ENCODE assay signal across 8 cellular contexts in the genomic region with DNA sequence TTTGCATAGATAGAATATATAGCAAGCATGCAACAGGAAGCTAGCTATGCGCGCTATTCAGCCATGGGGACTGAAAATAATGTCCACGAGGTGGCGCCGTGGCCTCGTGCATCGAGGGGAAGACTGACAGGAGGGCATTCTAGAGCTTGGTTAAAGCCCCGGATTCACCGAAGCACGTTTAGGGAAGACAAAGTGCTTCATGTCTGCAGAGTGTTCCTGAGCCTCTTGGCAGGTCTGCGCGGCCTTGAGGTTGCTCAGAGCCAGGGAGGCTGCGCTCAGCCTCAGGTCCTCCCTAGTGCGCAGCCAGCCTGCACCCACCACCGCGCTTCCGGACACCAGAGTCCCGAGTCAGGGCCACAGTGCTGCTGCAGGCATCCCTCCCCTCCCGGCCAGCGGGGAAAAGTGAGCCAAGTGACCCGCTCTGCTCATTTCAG. TPM values are rescaled to one million over a fixed set of nuclear protein-coding genes. Genes with fewer than 3 reads are reported as not detected.
DNase-seq lines count a peak whose midpoint lies in the region; ATAC-seq, FAIRE-seq and TF ChIP-seq lines count a peak whose summit lies in the region.

No MANE protein-coding gene starts in this region.

- no peaks in the 10 kb centered on the region for H3K36me3 ChIP-seq in endothelial cell of umbilical vein (ENCODE audit: control insufficient read depth in 2 of 2, extremely low read depth in 1 of 2, insufficient read depth in 2 of 2, low read length in 2 of 2)
- peaks cover 0 to 3% of the 10 kb centered on the region in 2 experiments for H3K36me3 ChIP-seq in mesenchymal stem cell (ENCODE audit: control insufficient read depth in 1 of 2, insufficient read depth in 2 of 2, low read depth in 1 of 2, low read length in 2 of 2)

- dilution Hi-C loops in endothelial cell of umbilical vein (cut with MboI; ENCODE audit: extremely low pct_ligation_motif_present, low sequenced_read_pairs), result no loop called here

- no TSS peak for BruUV-seq in endothelial cell of umbilical vein (replicated peaks; lab: Mats Ljungman, UMichigan)

- no peak overlapping the region for H3K23ac ChIP-seq in mesenchymal stem cell (ENCODE audit: low read length in 2 of 2)

- no peak overlapping the region for H2BK5ac ChIP-seq in mesenchymal stem cell (ENCODE audit: low read depth, low read length, poor library complexity, severe bottlenecking)

- 33% methylated on average over 21 of the region's 21 CpGs for WGBS in mesenchymal stem cell

- CTCF ChIA-PET in endothelial cell of umbilical vein (lab: Charles Lee), result interaction anchor here (0.6 to 1.3 kb wide), 11 partner anchors 12 to 1293 kb away, joined by 3 to 22 read pairs (median 3); no protein-coding TSS in a partner anchor

- H4K91ac ChIP-seq in mesenchymal stem cell (ENCODE audit: low read length), result no peak overlapping the region

- no peak overlapping the region for H2AK5ac ChIP-seq in mesenchymal stem cell (ENCODE audit: low read length, severe bottlenecking)

- no peaks in the 10 kb centered on the region for H3K9me1 ChIP-seq in endothelial cell of umbilical vein (replicated peaks; ENCODE audit: control insufficient read depth, extremely low read depth, insufficient read depth, low read length)

- intact Hi-C loops in endothelial cell of umbilical vein (cut with micrococcal nuclease), result loop anchor here (5.0 kb wide), 1 partner anchor 466 kb away; no protein-coding TSS in a partner anchor

- no peak overlapping the region for H4K8ac ChIP-seq in mesenchymal stem cell (ENCODE audit: low read length)

- peak; percentile 59 for TF ChIP-seq CTCF in GM12873 (IDR thresholded peaks at IDR 0.05; ENCODE audit: insufficient read depth, low read depth, low read length, missing control alignments)
- TF ChIP-seq CTCF in NB4 (IDR thresholded peaks at IDR 0.05; ENCODE audit: low read depth, low read length), result peak; percentile 71
- peak; percentile 49 to 52 for TF ChIP-seq CTCF in endothelial cell of umbilical vein (IDR thresholded peaks at IDR 0.05; ENCODE audit: extremely low read depth in 1 of 2, insufficient read depth in 1 of 2, low read depth in 1 of 2, low read length in 2 of 2)

- peak overlapping the region; percentile 48 for H2AFZ ChIP-seq in endothelial cell of umbilical vein (ENCODE audit: low read depth, low read length)
- H2AFZ ChIP-seq in mesenchymal stem cell (ENCODE audit: low read depth, low read length), result no peak overlapping the region

- no peak for FAIRE-seq in endothelial cell of umbilical vein (lab: Jason Lieb, UNC)

- H3K4me3 ChIP-seq in NB4 (ENCODE audit: low read depth, low read length), result no peak overlapping the region
- H3K4me3 ChIP-seq in endothelial cell of umbilical vein (replicated peaks in 1 of 3; ENCODE audit: insufficient read depth in 1 of 3, low read depth in 1 of 3, low read length in 3 of 3), result no peak overlapping the region
- peak overlapping the region in 1 of 2 experiments; percentile 71 for H3K4me3 ChIP-seq in mesenchymal stem cell (ENCODE audit: insufficient read depth in 1 of 2, low read depth in 1 of 2, low read length in 2 of 2)

- POLR2A ChIA-PET in endothelial cell of umbilical vein (lab: Charles Lee), result no interaction called here

- H2BK120ac ChIP-seq in mesenchymal stem cell (ENCODE audit: low read depth, low read length), result no peak overlapping the region

- no peak overlapping the region for H3K14ac ChIP-seq in mesenchymal stem cell (ENCODE audit: low read length in 2 of 2)

- H3K18ac ChIP-seq in mesenchymal stem cell (ENCODE audit: low read depth in 1 of 2, low read length in 2 of 2), result no peak overlapping the region

- no peaks in the 10 kb centered on the region for H3K79me2 ChIP-seq in endothelial cell of umbilical vein (ENCODE audit: control insufficient read depth, insufficient read depth, low read length)

- TF ChIP-seq POLR2A in NB4 (IDR thresholded peaks at IDR 0.05; ENCODE audit: extremely low read depth, insufficient read length) (no peak), endothelial cell of umbilical vein (IDR thresholded peaks at IDR 0.05; ENCODE audit: low read depth, low read length) (no peak)

- H3K9ac ChIP-seq in endothelial cell of umbilical vein (replicated peaks; ENCODE audit: extremely low read depth, insufficient read depth, low read length) (no peak overlapping the region), mesenchymal stem cell (ENCODE audit: low read length) (no peak overlapping the region)

- H3K4me1 ChIP-seq in endothelial cell of umbilical vein (ENCODE audit: control insufficient read depth, extremely low read depth, insufficient read depth, low read length) (no peaks in the 10 kb centered on the region), mesenchymal stem cell (ENCODE audit: control insufficient read depth, insufficient read depth, low read depth, low read length) (peaks cover 4% of the 10 kb centered on the region)

- H2BK12ac ChIP-seq in mesenchymal stem cell (ENCODE audit: low read length in 2 of 2), result no peak overlapping the region

- peak; percentile 88 for ATAC-seq in SK-N-SH treated with all-trans-retinoic acid at 6 μM for 48 hours

- H3K4me2 ChIP-seq in endothelial cell of umbilical vein (ENCODE audit: insufficient read depth, low read length), result no peak overlapping the region
- no peak overlapping the region for H3K4me2 ChIP-seq in mesenchymal stem cell (ENCODE audit: low read length, poor library complexity, severe bottlenecking)

- no peaks in the 10 kb centered on the region for H3K27me3 ChIP-seq in endothelial cell of umbilical vein (ENCODE audit: control insufficient read depth in 2 of 2, insufficient read depth in 2 of 2, low read length in 2 of 2)
- H3K27me3 ChIP-seq in mesenchymal stem cell (ENCODE audit: control insufficient read depth in 1 of 2, insufficient read depth in 1 of 2, low read length in 2 of 2), result peaks cover 0 to 12% of the 10 kb centered on the region in 2 experiments

- DNase-seq in A172 (ENCODE audit: low spot score) (peak; percentile 28), NB4 (ENCODE audit: low read depth) (peak; percentile 75), endothelial cell of umbilical vein (ENCODE audit: low read depth, low spot score) (peak; percentile 46), mesenchymal stem cell (peak; percentile 10), substantia nigra (lab: John Stamatoyannopoulos, UW) (peak in 45 of 49 donors; percentile 4 to 80 (median 52))
- no peak for DNase-seq in stimulated activated naive CD4-positive, alpha-beta T cell (lab: John Stamatoyannopoulos, UW)

- H4K20me1 ChIP-seq in endothelial cell of umbilical vein (replicated peaks; ENCODE audit: control insufficient read depth, extremely low read depth, insufficient read depth, low read length), result no peaks in the 10 kb centered on the region

- H3K79me1 ChIP-seq in mesenchymal stem cell (replicated peaks; ENCODE audit: low read length, poor library complexity, severe bottlenecking), result no peaks in the 10 kb centered on the region

- no peak overlapping the region for H3K4ac ChIP-seq in mesenchymal stem cell (ENCODE audit: low read depth in 1 of 2, low read length in 2 of 2)

- no peaks in the 10 kb centered on the region for H3K9me3 ChIP-seq in endothelial cell of umbilical vein (replicated peaks; ENCODE audit: control insufficient read depth, insufficient read depth, low read length)
- H3K9me3 ChIP-seq in mesenchymal stem cell (ENCODE audit: control insufficient read depth, low read length), result no peaks in the 10 kb centered on the region

- H2BK15ac ChIP-seq in mesenchymal stem cell (ENCODE audit: low read depth, poor library complexity, severe bottlenecking), result no peak overlapping the region

- no peak overlapping the region for H3K27ac ChIP-seq in endothelial cell of umbilical vein (ENCODE audit: insufficient read depth, low read depth, low read length)
- no peak overlapping the region for H3K27ac ChIP-seq in mesenchymal stem cell (ENCODE audit: low read length, poor library complexity, severe bottlenecking)
- H3K27ac ChIP-seq in substantia nigra (ENCODE audit: low read depth, low read length, poor library complexity, severe bottlenecking), result no peak overlapping the region

TF ChIP-seq in SK-N-SH treated with all-trans-retinoic acid at 6 μM for 48 hours, 23 proteins besides CTCF, POLR2A, EP300 and RAD21:
- TF ChIP-seq ZNF565 (CRISPR knock-in tag; conservative IDR thresholded peaks at IDR 0.05; ENCODE audit: low read depth), result no peak
- TF ChIP-seq ZNF70 (CRISPR knock-in tag; IDR thresholded peaks at IDR 0.05), result no peak
- no peak for TF ChIP-seq PPARA (CRISPR knock-in tag; IDR thresholded peaks at IDR 0.05; ENCODE audit: borderline replicate concordance)
- TF ChIP-seq ZFP3 (CRISPR knock-in tag; IDR thresholded peaks at IDR 0.05), result no peak
- no peak for TF ChIP-seq RARB (CRISPR knock-in tag; IDR thresholded peaks at IDR 0.05)
- TF ChIP-seq TOX (CRISPR knock-in tag; IDR thresholded peaks at IDR 0.05; ENCODE audit: borderline replicate concordance), result no peak
- TF ChIP-seq ZFP30 (CRISPR knock-in tag; IDR thresholded peaks at IDR 0.05), result no peak
- TF ChIP-seq GLIS3 (CRISPR knock-in tag; IDR thresholded peaks at IDR 0.05), result no peak

TF ChIP-seq in endothelial cell of umbilical vein, 7 proteins besides CTCF, POLR2A, EP300 and RAD21:
- TF ChIP-seq GATA2 (IDR thresholded peaks at IDR 0.05; ENCODE audit: insufficient read depth, insufficient read length, low read depth, low read length), result no peak
- no peak for TF ChIP-seq MYC (IDR thresholded peaks at IDR 0.05; ENCODE audit: low read depth, low read length)
- TF ChIP-seq FOS (IDR thresholded peaks at IDR 0.05; ENCODE audit: borderline replicate concordance, insufficient read depth, low read length), result no peak
- TF ChIP-seq JUN (IDR thresholded peaks at IDR 0.05; ENCODE audit: borderline replicate concordance, insufficient read depth, insufficient read length, low read depth), result no peak
- TF ChIP-seq, protein P1, sequence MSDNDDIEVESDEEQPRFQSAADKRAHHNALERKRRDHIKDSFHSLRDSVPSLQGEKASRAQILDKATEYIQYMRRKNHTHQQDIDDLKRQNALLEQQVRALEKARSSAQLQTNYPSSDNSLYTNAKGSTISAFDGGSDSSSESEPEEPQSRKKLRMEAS (IDR thresholded peaks at IDR 0.05; ENCODE audit: insufficient read depth, insufficient read length), result no peak

RNA-seq across cellular contexts. Expression of a gene that starts 24.6 kb away (rescaled TPM):
- not detected in 2 replicates for total RNA-seq in A172 (2014; rRNA removed; shearing (Covaris generic))
- not detected in 2 replicates for total RNA-seq in endothelial cell of umbilical vein
- polyA plus RNA-seq in endothelial cell of umbilical vein, result not detected in 2 replicates
- not detected in 2 replicates for polyA plus RNA-seq in endothelial cell of umbilical vein (2011; cell fraction: cytosol; rRNA removed)
- not detected in 2 replicates for polyA plus RNA-seq in endothelial cell of umbilical vein (2011; cell fraction: nucleus; rRNA removed)
- polyA plus RNA-seq in endothelial cell of umbilical vein (2012), result not detected in 2 replicates
- not detected in 2 replicates for polyA minus RNA-seq in endothelial cell of umbilical vein
- not detected for polyA minus RNA-seq in endothelial cell of umbilical vein (2011; cell fraction: cytosol; rRNA and poly(A)+ RNA removed)
- not detected in 2 replicates for polyA minus RNA-seq in endothelial cell of umbilical vein (2011; cell fraction: nucleus; rRNA and poly(A)+ RNA removed)
- not detected for polyA plus RNA-seq in mesenchymal stem cell (2013, experiment 1 of 2)
- polyA plus RNA-seq in mesenchymal stem cell (2013, experiment 2 of 2), result not detected

Comparison
In these comparisons a context has a peak if more than half of its experiments do, and no peak if none do; other contexts are left out.
1. DNase-seq: peak in A172 (single experiment), NB4 (single experiment), endothelial cell of umbilical vein (single experiment), mesenchymal stem cell (single experiment) and substantia nigra (45 of 49); none in stimulated activated naive CD4-positive, alpha-beta T cell (0 of 6).
2. Peak in every context shown above with its lines, with median percentiles within 50 percentile points of each other: CTCF ChIP-seq.